Comparison of ENCODE assay signal across 1 cellular context in genomic region chr2:21006423-21007128, GRCh38.
A peak's percentile ranks its signal among the peaks of the same experiment; 100 is the strongest.
TF ChIP-seq lines count a peak whose summit lies in the region.

No MANE protein-coding gene starts in this region.

TF ChIP-seq in HepG2, 621 proteins besides CTCF, POLR2A, EP300 and RAD21 (continued from another document and continues in another):
- peak; percentile 61; the same call in 1 of the 2 replicates for TF ChIP-seq ZNF142 (CRISPR knock-in tag; IDR thresholded peaks at IDR 0.05)
- TF ChIP-seq ZNF143 (CRISPR knock-in tag; IDR thresholded peaks at IDR 0.05) = no peak
- TF ChIP-seq ZNF18 (CRISPR knock-in tag; IDR thresholded peaks at IDR 0.05; ENCODE audit: insufficient replicate concordance) = peak; percentile 73
- 0 out of 2 replicates have a peak, but pooled peaks have one; percentile 42 for TF ChIP-seq ZNF784 (CRISPR knock-in tag; IDR thresholded peaks at IDR 0.05; ENCODE audit: borderline replicate concordance)
- no peak for TF ChIP-seq ZNF30 (CRISPR knock-in tag; IDR thresholded peaks at IDR 0.05)
- TF ChIP-seq, protein P1, sequence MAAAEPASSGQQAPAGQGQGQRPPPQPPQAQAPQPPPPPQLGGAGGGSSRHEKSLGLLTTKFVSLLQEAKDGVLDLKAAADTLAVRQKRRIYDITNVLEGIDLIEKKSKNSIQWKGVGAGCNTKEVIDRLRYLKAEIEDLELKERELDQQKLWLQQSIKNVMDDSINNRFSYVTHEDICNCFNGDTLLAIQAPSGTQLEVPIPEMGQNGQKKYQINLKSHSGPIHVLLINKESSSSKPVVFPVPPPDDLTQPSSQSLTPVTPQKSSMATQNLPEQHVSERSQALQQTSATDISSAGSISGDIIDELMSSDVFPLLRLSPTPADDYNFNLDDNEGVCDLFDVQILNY (CRISPR knock-in tag; conservative IDR thresholded peaks at IDR 0.05) = no peak
- 0 out of 2 replicates have a peak, but pooled peaks have one; percentile 24 for TF ChIP-seq ZNF205 (CRISPR knock-in tag; IDR thresholded peaks at IDR 0.05)
- no peak for TF ChIP-seq NFE2L1 (CRISPR knock-in tag; IDR thresholded peaks at IDR 0.05; ENCODE audit: borderline replicate concordance)
- no peak; the same call in 1 of the 2 replicates for TF ChIP-seq SMAD3 (CRISPR knock-in tag; IDR thresholded peaks at IDR 0.05)
- TF ChIP-seq GTF2F1 (IDR thresholded peaks at IDR 0.05; ENCODE audit: low read length) = peak; percentile 37; the same call in 1 of the 2 replicates
- no peak for TF ChIP-seq ZNF260 (CRISPR knock-in tag; IDR thresholded peaks at IDR 0.05; ENCODE audit: borderline replicate concordance, low read depth)
- TF ChIP-seq, protein P2, sequence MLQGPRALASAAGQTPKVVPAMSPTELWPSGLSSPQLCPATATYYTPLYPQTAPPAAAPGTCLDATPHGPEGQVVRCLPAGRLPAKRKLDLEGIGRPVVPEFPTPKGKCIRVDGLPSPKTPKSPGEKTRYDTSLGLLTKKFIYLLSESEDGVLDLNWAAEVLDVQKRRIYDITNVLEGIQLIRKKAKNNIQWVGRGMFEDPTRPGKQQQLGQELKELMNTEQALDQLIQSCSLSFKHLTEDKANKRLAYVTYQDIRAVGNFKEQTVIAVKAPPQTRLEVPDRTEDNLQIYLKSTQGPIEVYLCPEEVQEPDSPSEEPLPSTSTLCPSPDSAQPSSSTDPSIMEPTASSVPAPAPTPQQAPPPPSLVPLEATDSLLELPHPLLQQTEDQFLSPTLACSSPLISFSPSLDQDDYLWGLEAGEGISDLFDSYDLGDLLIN (CRISPR knock-in tag; IDR thresholded peaks at IDR 0.05; ENCODE audit: borderline replicate concordance) = no peak
- TF ChIP-seq PHF5A (CRISPR knock-in tag; IDR thresholded peaks at IDR 0.05; ENCODE audit: low read depth, unreplicated experiment) = peak; percentile 88
- TF ChIP-seq ZBTB7B (CRISPR knock-in tag; IDR thresholded peaks at IDR 0.05) = no peak
- no peak for TF ChIP-seq PRDM4 (CRISPR knock-in tag; IDR thresholded peaks at IDR 0.05; ENCODE audit: borderline replicate concordance)
- no peak for TF ChIP-seq ZNF552 (CRISPR knock-in tag; IDR thresholded peaks at IDR 0.05; ENCODE audit: borderline replicate concordance)
- no peak for TF ChIP-seq NR3C1 (CRISPR knock-in tag; IDR thresholded peaks at IDR 0.05)
- no peak for TF ChIP-seq MYNN (CRISPR knock-in tag; IDR thresholded peaks at IDR 0.05; ENCODE audit: low read depth)
- no peak for TF ChIP-seq STAG1 (CRISPR knock-in tag; IDR thresholded peaks at IDR 0.05)
- TF ChIP-seq, protein P3, sequence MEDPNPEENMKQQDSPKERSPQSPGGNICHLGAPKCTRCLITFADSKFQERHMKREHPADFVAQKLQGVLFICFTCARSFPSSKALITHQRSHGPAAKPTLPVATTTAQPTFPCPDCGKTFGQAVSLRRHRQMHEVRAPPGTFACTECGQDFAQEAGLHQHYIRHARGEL (CRISPR knock-in tag; IDR thresholded peaks at IDR 0.05) = no peak
- TF ChIP-seq DNMT3B (CRISPR knock-in tag; conservative IDR thresholded peaks at IDR 0.05) = 0 out of 2 replicates have a peak, but pooled peaks have one; percentile 75
- TF ChIP-seq, protein P4, sequence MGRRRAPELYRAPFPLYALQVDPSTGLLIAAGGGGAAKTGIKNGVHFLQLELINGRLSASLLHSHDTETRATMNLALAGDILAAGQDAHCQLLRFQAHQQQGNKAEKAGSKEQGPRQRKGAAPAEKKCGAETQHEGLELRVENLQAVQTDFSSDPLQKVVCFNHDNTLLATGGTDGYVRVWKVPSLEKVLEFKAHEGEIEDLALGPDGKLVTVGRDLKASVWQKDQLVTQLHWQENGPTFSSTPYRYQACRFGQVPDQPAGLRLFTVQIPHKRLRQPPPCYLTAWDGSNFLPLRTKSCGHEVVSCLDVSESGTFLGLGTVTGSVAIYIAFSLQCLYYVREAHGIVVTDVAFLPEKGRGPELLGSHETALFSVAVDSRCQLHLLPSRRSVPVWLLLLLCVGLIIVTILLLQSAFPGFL (CRISPR knock-in tag; IDR thresholded peaks at IDR 0.05) = no peak
- 0 out of 2 replicates have a peak, but pooled peaks have one; percentile 76 for TF ChIP-seq MTF2 (CRISPR knock-in tag; IDR thresholded peaks at IDR 0.05; ENCODE audit: borderline replicate concordance)
- TF ChIP-seq ZNF670 (CRISPR knock-in tag; IDR thresholded peaks at IDR 0.05; ENCODE audit: borderline replicate concordance) = no peak
- 0 out of 2 replicates have a peak, but pooled peaks have one; percentile 18 for TF ChIP-seq ELF1 (CRISPR knock-in tag; IDR thresholded peaks at IDR 0.05)
- TF ChIP-seq WIZ (CRISPR knock-in tag; IDR thresholded peaks at IDR 0.05) = no peak
- TF ChIP-seq TOPORS (CRISPR knock-in tag; IDR thresholded peaks at IDR 0.05) = peak; percentile 84
- no peak for TF ChIP-seq ZNF256 (CRISPR knock-in tag; conservative IDR thresholded peaks at IDR 0.05)
- TF ChIP-seq SATB2 (CRISPR knock-in tag; IDR thresholded peaks at IDR 0.05) = no peak
- no peak for TF ChIP-seq ZFP36L1 (CRISPR knock-in tag; IDR thresholded peaks at IDR 0.05)
- no peak for TF ChIP-seq ZNF510 (CRISPR knock-in tag; IDR thresholded peaks at IDR 0.05; ENCODE audit: low read depth)
- TF ChIP-seq MAZ (IDR thresholded peaks at IDR 0.05; ENCODE audit: borderline replicate concordance, low read depth, low read length) = no peak
- TF ChIP-seq MAZ (CRISPR knock-in tag; IDR thresholded peaks at IDR 0.05; ENCODE audit: low read depth) = peak; percentile 63; the same call in 1 of the 2 replicates
- peak; percentile 18 for TF ChIP-seq ZGPAT (CRISPR knock-in tag; IDR thresholded peaks at IDR 0.05)
- no peak for TF ChIP-seq MAFK (conservative IDR thresholded peaks at IDR 0.05 in 1 of 2, IDR thresholded peaks at IDR 0.05 in 1 of 2; ENCODE audit: low read length in 2 of 2)
- no peak for TF ChIP-seq MAFG (CRISPR knock-in tag; IDR thresholded peaks at IDR 0.05)
- TF ChIP-seq PCBP2 (optimal IDR thresholded peaks at IDR 0.05; ENCODE audit: low read depth, low read length, poor library complexity, severe bottlenecking) = no peak
- no peak; the same call in 1 of the 2 replicates for TF ChIP-seq NAIF1 (CRISPR knock-in tag; IDR thresholded peaks at IDR 0.05; ENCODE audit: borderline replicate concordance)
- no peak for TF ChIP-seq FOXO1 (CRISPR knock-in tag; IDR thresholded peaks at IDR 0.05)
- TF ChIP-seq DMAP1 (CRISPR knock-in tag; IDR thresholded peaks at IDR 0.05) = no peak
- TF ChIP-seq, protein P5, sequence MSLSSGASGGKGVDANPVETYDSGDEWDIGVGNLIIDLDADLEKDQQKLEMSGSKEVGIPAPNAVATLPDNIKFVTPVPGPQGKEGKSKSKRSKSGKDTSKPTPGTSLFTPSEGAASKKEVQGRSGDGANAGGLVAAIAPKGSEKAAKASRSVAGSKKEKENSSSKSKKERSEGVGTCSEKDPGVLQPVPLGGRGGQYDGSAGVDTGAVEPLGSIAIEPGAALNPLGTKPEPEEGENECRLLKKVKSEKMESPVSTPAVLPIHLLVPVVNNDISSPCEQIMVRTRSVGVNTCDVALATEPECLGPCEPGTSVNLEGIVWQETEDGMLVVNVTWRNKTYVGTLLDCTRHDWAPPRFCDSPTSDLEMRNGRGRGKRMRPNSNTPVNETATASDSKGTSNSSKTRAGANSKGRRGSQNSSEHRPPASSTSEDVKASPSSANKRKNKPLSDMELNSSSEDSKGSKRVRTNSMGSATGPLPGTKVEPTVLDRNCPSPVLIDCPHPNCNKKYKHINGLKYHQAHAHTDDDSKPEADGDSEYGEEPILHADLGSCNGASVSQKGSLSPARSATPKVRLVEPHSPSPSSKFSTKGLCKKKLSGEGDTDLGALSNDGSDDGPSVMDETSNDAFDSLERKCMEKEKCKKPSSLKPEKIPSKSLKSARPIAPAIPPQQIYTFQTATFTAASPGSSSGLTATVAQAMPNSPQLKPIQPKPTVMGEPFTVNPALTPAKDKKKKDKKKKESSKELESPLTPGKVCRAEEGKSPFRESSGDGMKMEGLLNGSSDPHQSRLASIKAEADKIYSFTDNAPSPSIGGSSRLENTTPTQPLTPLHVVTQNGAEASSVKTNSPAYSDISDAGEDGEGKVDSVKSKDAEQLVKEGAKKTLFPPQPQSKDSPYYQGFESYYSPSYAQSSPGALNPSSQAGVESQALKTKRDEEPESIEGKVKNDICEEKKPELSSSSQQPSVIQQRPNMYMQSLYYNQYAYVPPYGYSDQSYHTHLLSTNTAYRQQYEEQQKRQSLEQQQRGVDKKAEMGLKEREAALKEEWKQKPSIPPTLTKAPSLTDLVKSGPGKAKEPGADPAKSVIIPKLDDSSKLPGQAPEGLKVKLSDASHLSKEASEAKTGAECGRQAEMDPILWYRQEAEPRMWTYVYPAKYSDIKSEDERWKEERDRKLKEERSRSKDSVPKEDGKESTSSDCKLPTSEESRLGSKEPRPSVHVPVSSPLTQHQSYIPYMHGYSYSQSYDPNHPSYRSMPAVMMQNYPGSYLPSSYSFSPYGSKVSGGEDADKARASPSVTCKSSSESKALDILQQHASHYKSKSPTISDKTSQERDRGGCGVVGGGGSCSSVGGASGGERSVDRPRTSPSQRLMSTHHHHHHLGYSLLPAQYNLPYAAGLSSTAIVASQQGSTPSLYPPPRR (CRISPR knock-in tag; IDR thresholded peaks at IDR 0.05; ENCODE audit: borderline replicate concordance) = no peak; the same call in 1 of the 2 replicates
